ENCODE assay signal across 9 cellular contexts in the genomic region with DNA sequence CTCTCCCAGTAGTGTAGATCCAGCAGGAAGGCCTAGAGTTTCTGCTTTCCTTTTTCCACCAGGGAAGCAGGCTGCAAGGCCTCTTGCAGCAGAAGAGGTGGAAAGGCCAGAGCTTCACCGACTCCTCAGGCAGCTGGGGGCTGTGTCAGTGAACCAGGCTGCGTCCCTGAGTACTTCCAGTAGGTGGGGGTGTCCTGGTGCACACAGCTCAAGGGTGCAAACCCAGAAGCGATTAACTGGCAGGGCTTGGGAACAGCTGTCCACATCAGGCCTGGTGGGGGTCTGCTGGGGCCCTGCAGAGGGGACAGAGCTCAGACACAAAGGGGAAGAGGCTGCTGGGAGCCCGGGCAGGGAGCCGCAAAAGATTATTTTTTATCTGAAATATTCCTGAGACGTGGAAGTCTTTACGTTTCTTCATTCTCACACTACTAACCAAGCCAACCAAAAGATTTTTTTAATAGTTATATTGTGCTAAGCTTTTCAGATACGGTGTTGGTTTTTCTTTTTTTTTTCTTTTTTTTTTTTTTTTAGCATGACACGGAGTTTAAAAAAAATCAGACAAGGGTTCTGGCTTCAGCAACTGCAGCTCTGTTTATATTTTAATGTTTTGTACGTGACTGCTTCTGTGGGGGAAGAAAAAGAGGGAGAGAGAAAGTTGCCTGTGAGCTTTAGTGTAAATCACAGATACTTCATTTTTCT. TPM values are rescaled to one million over a fixed set of nuclear protein-coding genes. Genes with fewer than 3 reads are reported as not detected.
DNase-seq lines count a peak whose midpoint lies in the region; ATAC-seq and TF ChIP-seq lines count a peak whose summit lies in the region.
"Had no signal": no experiment of that assay in that cellular context is flagged by ENCODE, and none has a peak within 500 bp of the region (broad histone marks: within the 10 kb centered on the region; RNA-seq: fewer than 3 reads in every experiment).

No MANE protein-coding gene starts in this region.

- CTCF ChIA-PET in SK-N-SH (lab: Yijun Ruan, JAX), result interaction anchor here (0.6 to 2.3 kb wide), 25 partner anchors 10 to 887 kb away, joined by 3 to 17 read pairs (median 4); no protein-coding TSS in a partner anchor

- peak overlapping the region in 1 of 2 experiments; percentile 98; a peak in 2 of 4 replicates for H3K27ac ChIP-seq in SK-N-SH (ENCODE audit: low read depth in 2 of 2, low read length in 1 of 2)
- H3K27ac ChIP-seq in gastroesophageal sphincter, result peak overlapping the region; percentile 77 to 84 (median 81)
- H3K27ac ChIP-seq: neutrophil had no signal

- H3K36me3 ChIP-seq in SK-N-SH (replicated peaks in 1 of 2; ENCODE audit: control insufficient read depth in 1 of 2, insufficient read depth in 2 of 2, low read length in 1 of 2) (peaks cover 4 to 5% of the 10 kb centered on the region in 2 experiments), gastroesophageal sphincter (no peaks in the 10 kb centered on the region)

- H3K4me2 ChIP-seq in SK-N-SH, result no peak overlapping the region

- POLR2A ChIA-PET in SK-N-SH (lab: Yijun Ruan, JAX), result interaction anchor here (0.7 to 3.6 kb wide), 7 partner anchors 9 to 655 kb away, joined by 3 to 12 read pairs (median 3); no protein-coding TSS in a partner anchor

- no peaks in the 10 kb centered on the region for H3K9me3 ChIP-seq in SK-N-SH
- no peaks in the 10 kb centered on the region for H3K9me3 ChIP-seq in gastroesophageal sphincter
- H3K9me3 ChIP-seq: neutrophil had no signal

- H4K20me1 ChIP-seq in SK-N-SH (ENCODE audit: insufficient read depth), result peaks cover 27% of the 10 kb centered on the region

- H3K9me2 ChIP-seq in SK-N-SH, result no peaks in the 10 kb centered on the region

- intact Hi-C loops in posterior vena cava (cut with DNase I), result no loop called here

- TF ChIP-seq RAD21 in SK-N-SH (IDR thresholded peaks at IDR 0.05; ENCODE audit: low read length), result peak; percentile 73

- no peak overlapping the region; a peak in 1 of 4 replicates for H3K4me3 ChIP-seq in SK-N-SH (ENCODE audit: low read depth in 2 of 2, low read length in 1 of 2)
- H3K4me3 ChIP-seq in gastroesophageal sphincter, result peak overlapping the region in 1 of 2 donors; percentile 19

- ATAC-seq in gastroesophageal sphincter, result peak; percentile 85
- no peak for ATAC-seq in GM18498 (IDR thresholded peaks at IDR 0.05; ENCODE audit: unreplicated experiment)
- no peak for ATAC-seq in GM21381 (IDR thresholded peaks at IDR 0.05; ENCODE audit: unreplicated experiment)
- no peak for ATAC-seq in HG03097 (IDR thresholded peaks at IDR 0.05; ENCODE audit: low FRiP score, unreplicated experiment)

- peak; percentile 17 for DNase-seq in NCI-H2196 (lab: John Stamatoyannopoulos, UW; ENCODE audit: unreplicated experiment)
- DNase-seq in NCI-H2196 treated with DMSO at 0.1 percent for 48 hours (lab: John Stamatoyannopoulos, UW; ENCODE audit: unreplicated experiment), result no peak
- DNase-seq in SK-N-SH, result peak; percentile 80
- peak; percentile 85 for DNase-seq in posterior vena cava (ENCODE audit: low spot score)

- 53% methylated on average over 10 of the region's 10 CpGs for WGBS in SK-N-SH (ENCODE audit: low lambda C conversion rate)
- 12 to 27% methylated on average over 7 to 8 of the region's 10 CpGs for WGBS in gastroesophageal sphincter (ENCODE audit: low coverage in 1 of 2), 2 donors

- peak; percentile 60 for TF ChIP-seq CTCF in SK-N-SH (IDR thresholded peaks at IDR 0.05)
- peak; percentile 51 to 83 (median 66) for TF ChIP-seq CTCF in gastroesophageal sphincter (IDR thresholded peaks at IDR 0.05)

- H3K27me3 ChIP-seq in SK-N-SH (ENCODE audit: insufficient read depth) (no peaks in the 10 kb centered on the region), gastroesophageal sphincter (no peaks in the 10 kb centered on the region)

- no peak for TF ChIP-seq POLR2A in gastroesophageal sphincter (IDR thresholded peaks at IDR 0.05)

- no peak overlapping the region for H2AFZ ChIP-seq in SK-N-SH (ENCODE audit: low read depth)

- no peak overlapping the region for H3K9ac ChIP-seq in SK-N-SH

- TF ChIP-seq EP300 in SK-N-SH (IDR thresholded peaks at IDR 0.05; ENCODE audit: borderline replicate concordance in 1 of 2, low read depth in 1 of 2, low read length in 1 of 2) (peak in 1 of 2 experiments; percentile 69; a peak in 1 of 4 replicates), gastroesophageal sphincter (IDR thresholded peaks at IDR 0.05) (no peak)

- H3K79me2 ChIP-seq in SK-N-SH (ENCODE audit: insufficient read depth), result peaks cover 69% of the 10 kb centered on the region

- H3F3A ChIP-seq in SK-N-SH (replicated peaks; ENCODE audit: insufficient read depth), result peaks cover 4% of the 10 kb centered on the region

- H3K4me1 ChIP-seq in SK-N-SH (ENCODE audit: control insufficient read depth in 1 of 2, insufficient read depth in 2 of 2, low read depth in 1 of 2, low read length in 1 of 2) (peaks cover 42 to 67% of the 10 kb centered on the region in 2 experiments), gastroesophageal sphincter (peaks cover 10 to 98% (median 41%) of the 10 kb centered on the region in 3 donors)

TF ChIP-seq in SK-N-SH, 30 proteins besides CTCF, POLR2A, EP300 and RAD21 (continues in another document):
- TF ChIP-seq NFIC (IDR thresholded peaks at IDR 0.05; ENCODE audit: borderline replicate concordance), result no peak
- no peak for TF ChIP-seq TCF12 (IDR thresholded peaks at IDR 0.05)
- 0 out of 2 replicates have a peak, but pooled peaks have one; percentile 34 for TF ChIP-seq RCOR1 (IDR thresholded peaks at IDR 0.05; ENCODE audit: low read length)
- no peak for TF ChIP-seq FOXM1 (IDR thresholded peaks at IDR 0.05; ENCODE audit: low read depth)
- no peak for TF ChIP-seq MEF2A (IDR thresholded peaks at IDR 0.05; ENCODE audit: borderline replicate concordance, low read depth)
- peak; percentile 60 for TF ChIP-seq SMC3 (IDR thresholded peaks at IDR 0.05; ENCODE audit: low read depth, low read length)
- TF ChIP-seq FOSL2 (IDR thresholded peaks at IDR 0.05; ENCODE audit: borderline replicate concordance, low read depth), result no peak
- peak; percentile 47; the same call in 1 of the 2 replicates for TF ChIP-seq FOXJ3 (CRISPR knock-in tag; IDR thresholded peaks at IDR 0.05)
- TF ChIP-seq RFX5 (IDR thresholded peaks at IDR 0.05; ENCODE audit: low read length), result no peak; the same call in 1 of the 2 replicates
- no peak for TF ChIP-seq SIN3A (IDR thresholded peaks at IDR 0.05; ENCODE audit: borderline replicate concordance, low read depth, low read length)
- TF ChIP-seq, protein P1, sequence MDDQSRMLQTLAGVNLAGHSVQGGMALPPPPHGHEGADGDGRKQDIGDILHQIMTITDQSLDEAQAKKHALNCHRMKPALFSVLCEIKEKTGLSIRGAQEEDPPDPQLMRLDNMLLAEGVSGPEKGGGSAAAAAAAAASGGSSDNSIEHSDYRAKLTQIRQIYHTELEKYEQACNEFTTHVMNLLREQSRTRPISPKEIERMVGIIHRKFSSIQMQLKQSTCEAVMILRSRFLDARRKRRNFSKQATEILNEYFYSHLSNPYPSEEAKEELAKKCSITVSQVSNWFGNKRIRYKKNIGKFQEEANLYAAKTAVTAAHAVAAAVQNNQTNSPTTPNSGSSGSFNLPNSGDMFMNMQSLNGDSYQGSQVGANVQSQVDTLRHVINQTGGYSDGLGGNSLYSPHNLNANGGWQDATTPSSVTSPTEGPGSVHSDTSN (IDR thresholded peaks at IDR 0.05), result no peak
- TF ChIP-seq, protein P2, sequence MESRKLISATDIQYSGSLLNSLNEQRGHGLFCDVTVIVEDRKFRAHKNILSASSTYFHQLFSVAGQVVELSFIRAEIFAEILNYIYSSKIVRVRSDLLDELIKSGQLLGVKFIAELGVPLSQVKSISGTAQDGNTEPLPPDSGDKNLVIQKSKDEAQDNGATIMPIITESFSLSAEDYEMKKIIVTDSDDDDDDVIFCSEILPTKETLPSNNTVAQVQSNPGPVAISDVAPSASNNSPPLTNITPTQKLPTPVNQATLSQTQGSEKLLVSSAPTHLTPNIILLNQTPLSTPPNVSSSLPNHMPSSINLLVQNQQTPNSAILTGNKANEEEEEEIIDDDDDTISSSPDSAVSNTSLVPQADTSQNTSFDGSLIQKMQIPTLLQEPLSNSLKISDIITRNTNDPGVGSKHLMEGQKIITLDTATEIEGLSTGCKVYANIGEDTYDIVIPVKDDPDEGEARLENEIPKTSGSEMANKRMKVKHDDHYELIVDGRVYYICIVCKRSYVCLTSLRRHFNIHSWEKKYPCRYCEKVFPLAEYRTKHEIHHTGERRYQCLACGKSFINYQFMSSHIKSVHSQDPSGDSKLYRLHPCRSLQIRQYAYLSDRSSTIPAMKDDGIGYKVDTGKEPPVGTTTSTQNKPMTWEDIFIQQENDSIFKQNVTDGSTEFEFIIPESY (IDR thresholded peaks at IDR 0.05; ENCODE audit: borderline replicate concordance, low read depth), result no peak
- TF ChIP-seq, protein P3, sequence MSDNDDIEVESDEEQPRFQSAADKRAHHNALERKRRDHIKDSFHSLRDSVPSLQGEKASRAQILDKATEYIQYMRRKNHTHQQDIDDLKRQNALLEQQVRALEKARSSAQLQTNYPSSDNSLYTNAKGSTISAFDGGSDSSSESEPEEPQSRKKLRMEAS (IDR thresholded peaks at IDR 0.05; ENCODE audit: low read depth), result no peak

RNA-seq across cellular contexts. Expression of a gene that starts 11.0 kb away (rescaled TPM):
- polyA plus RNA-seq in SK-N-SH (2012; rRNA removed), result 3.0 and 3.3 TPM in 2 replicates
- polyA plus RNA-seq in SK-N-SH (2012; cell fraction: cytosol; rRNA removed), result 2.5 and 2.8 TPM in 2 replicates
- 13.7 and 14.0 TPM in 2 replicates for polyA plus RNA-seq in SK-N-SH (2012; cell fraction: nucleus; rRNA removed)
- 10 to 100 TPM; 15.6 to 40.2 (median 31.1) TPM for total RNA-seq in gastroesophageal sphincter
- total RNA-seq in posterior vena cava, result 10 to 100 TPM; 30.8 to 32.1 TPM
